Comparison of ENCODE assay signal across 11 cellular contexts in genomic region chrX:19875051-19875432, GRCh38. TPM values are rescaled to one million over a fixed set of nuclear protein-coding genes. Genes with fewer than 3 reads are reported as not detected.
A peak's percentile ranks its signal among the peaks of the same experiment; 100 is the strongest.
DNase-seq lines count a peak whose midpoint lies in the region; ATAC-seq and TF ChIP-seq lines count a peak whose summit lies in the region.
"Had no signal": no experiment of that assay in that cellular context is flagged by ENCODE, and none has a peak within 500 bp of the region (broad histone marks: within the 10 kb centered on the region; RNA-seq: fewer than 3 reads in every experiment).

No MANE protein-coding gene starts in this region.

- no peaks in the 10 kb centered on the region for H3K27me3 Mint-ChIP-seq in natural killer cell (ENCODE audit: low read depth in 2 of 2)

- H3K36me3 Mint-ChIP-seq in natural killer cell = no peaks in the 10 kb centered on the region

- intact Hi-C loops in natural killer cell (cut with micrococcal nuclease) = no loop called here

- peak overlapping the region; percentile 6 for H3K4me3 Mint-ChIP-seq in natural killer cell

- peak overlapping the region; percentile 43 to 81 for H3K27ac Mint-ChIP-seq in natural killer cell

- TF ChIP-seq CTCF in natural killer cell (IDR thresholded peaks at IDR 0.05) = no peak

- DNase-seq in GDM1 (lab: John Stamatoyannopoulos, UW) (peak; percentile 73), SIG-M5 treated with dmso at 0.1 percent for 504 hours (lab: John Stamatoyannopoulos, UW; ENCODE audit: unreplicated experiment) (peak; percentile 96), natural killer cell (no peak), SHP77 (lab: John Stamatoyannopoulos, UW) (no peak), NCI-H1694 treated with DMSO at 0.1 percent for 48 hours (lab: John Stamatoyannopoulos, UW) (no peak)
- DNase-seq in activated CD8-positive, alpha-beta memory T cell treated with anti-CD3 and anti-CD28 coated beads for 24 hours = no peak
- DNase-seq: cerebellar nuclear complex, heart left ventricle, occipital lobe had no signal

- peaks cover 42 to 46% of the 10 kb centered on the region in 2 donors for H3K4me1 Mint-ChIP-seq in natural killer cell

- ATAC-seq in HG02759 (IDR thresholded peaks at IDR 0.05; ENCODE audit: unreplicated experiment) (peak; percentile 46), natural killer cell (peak; percentile 19 to 64 (median 28)), GM21526 (IDR thresholded peaks at IDR 0.05; ENCODE audit: low FRiP score, unreplicated experiment) (no peak)

- H3K9me3 Mint-ChIP-seq in natural killer cell = no peaks in the 10 kb centered on the region

RNA-seq across cellular contexts. Expression of gene SH3KBP1, which starts 12.4 kb away (rescaled TPM):
- total RNA-seq in natural killer cell = 100 to 1,000 TPM; 124 to 155 (median 155) TPM

Comparison
In these comparisons a context has a peak if more than half of its experiments do, and no peak if none do; other contexts are left out.
1. DNase-seq: peak in GDM1 (single experiment) and SIG-M5 treated with dmso at 0.1 percent for 504 hours (single experiment); none in natural killer cell (single experiment), SHP77 (0 of 2), NCI-H1694 treated with DMSO at 0.1 percent for 48 hours (single experiment) and activated CD8-positive, alpha-beta memory T cell treated with anti-CD3 and anti-CD28 coated beads for 24 hours (single experiment).